In the genomic region with DNA sequence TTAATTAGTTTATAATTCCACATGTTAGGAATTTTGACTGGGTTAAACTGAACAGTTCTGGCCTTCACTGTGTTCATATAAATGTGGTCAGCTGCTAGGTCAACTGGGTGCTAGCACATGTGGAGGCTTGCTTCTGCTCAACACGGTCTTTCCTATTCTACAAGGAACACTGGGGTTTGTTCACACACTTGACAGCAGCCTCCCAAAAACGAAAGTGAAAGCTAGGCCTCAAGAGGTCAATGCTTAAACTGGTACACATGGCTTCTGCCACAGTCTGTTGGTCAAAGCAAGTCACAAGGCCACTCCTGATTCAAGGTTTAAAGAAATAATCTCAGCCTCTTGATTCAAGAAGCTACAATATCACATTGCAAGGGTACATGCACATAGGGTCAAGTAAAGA, we compare ENCODE assay signal across 9 cellular contexts.
DNase-seq lines count a peak whose midpoint lies in the region; ATAC-seq and TF ChIP-seq lines count a peak whose summit lies in the region.
"Had no signal": no experiment of that assay in that cellular context is flagged by ENCODE, and none has a peak within 500 bp of the region (broad histone marks: within the 10 kb centered on the region; RNA-seq: fewer than 3 reads in every experiment).

No MANE protein-coding gene starts in this region.

- H3K27ac ChIP-seq in BLaER1 (no peak overlapping the region), suprapubic skin (no peak overlapping the region)
- H3K27ac ChIP-seq: body of pancreas had no signal

- peak overlapping the region; percentile 69 for H3K4me3 Mint-ChIP-seq in activated T-helper 17 cell treated with anti-CD3 and anti-CD28 coated beads, Interleukin-2, amount 50 U/mL, for 72 hours

- no peaks in the 10 kb centered on the region for H3K9me3 Mint-ChIP-seq in activated T-helper 17 cell treated with anti-CD3 and anti-CD28 coated beads, Interleukin-2, amount 50 U/mL, for 72 hours

- no peaks in the 10 kb centered on the region for H4K20me1 ChIP-seq in BLaER1

- no peaks in the 10 kb centered on the region for H3K36me3 Mint-ChIP-seq in activated T-helper 17 cell treated with anti-CD3 and anti-CD28 coated beads, Interleukin-2, amount 50 U/mL, for 72 hours (ENCODE audit: low read depth)

- TF ChIP-seq EP300 in suprapubic skin (IDR thresholded peaks at IDR 0.05): no peak

- H3K9ac ChIP-seq in BLaER1: no peak overlapping the region

- no peak for TF ChIP-seq POLR2A in suprapubic skin (IDR thresholded peaks at IDR 0.05)

- DNase-seq in medulla oblongata (ENCODE audit: extremely low spot score) (peak; percentile 53), suprapubic skin (ENCODE audit: low spot score in 2 of 2) (no peak), mesenteric fat pad (ENCODE audit: low spot score) (no peak)
- DNase-seq in activated CD8-positive, alpha-beta memory T cell treated with anti-CD3 and anti-CD28 coated beads, Interleukin-2, amount 50 U/mL, for 4 hours: no peak

- TF ChIP-seq CTCF in suprapubic skin (IDR thresholded peaks at IDR 0.05): no peak

- 26% methylated on average over 2 of the region's 2 CpGs for WGBS in suprapubic skin

- H3K27ac Mint-ChIP-seq in activated T-helper 17 cell treated with anti-CD3 and anti-CD28 coated beads, Interleukin-2, amount 50 U/mL, for 72 hours: peak overlapping the region; percentile 68

- H3K4me3 ChIP-seq in BLaER1 (no peak overlapping the region), suprapubic skin (no peak overlapping the region)
- H3K4me3 ChIP-seq: body of pancreas had no signal

- H3K36me3 ChIP-seq in BLaER1: no peaks in the 10 kb centered on the region
- no peaks in the 10 kb centered on the region for H3K36me3 ChIP-seq in suprapubic skin

- H3K4me2 ChIP-seq in BLaER1: peak overlapping the region; percentile 38

- ATAC-seq in GM18858 (IDR thresholded peaks at IDR 0.05; ENCODE audit: unreplicated experiment) (peak; percentile 63), HG03378 (IDR thresholded peaks at IDR 0.05; ENCODE audit: unreplicated experiment) (peak; percentile 82)
- ATAC-seq in activated T-helper 17 cell treated with anti-CD3 and anti-CD28 coated beads, Interleukin-2, amount 50 U/mL, for 72 hours (replicated peaks): peak; percentile 78
- ATAC-seq: body of pancreas had no signal

- no peaks in the 10 kb centered on the region for H3K27me3 Mint-ChIP-seq in activated T-helper 17 cell treated with anti-CD3 and anti-CD28 coated beads, Interleukin-2, amount 50 U/mL, for 72 hours

- H3K27me3 ChIP-seq in BLaER1 (no peaks in the 10 kb centered on the region), suprapubic skin (no peaks in the 10 kb centered on the region)
- H3K27me3 ChIP-seq: body of pancreas had no signal

- no peaks in the 10 kb centered on the region; the same call in 1 of the 2 replicates for H3K9me3 ChIP-seq in BLaER1
- no peaks in the 10 kb centered on the region for H3K9me3 ChIP-seq in suprapubic skin
- H3K9me3 ChIP-seq: body of pancreas had no signal

- H3K4me1 ChIP-seq in BLaER1 (peaks cover 19% of the 10 kb centered on the region), suprapubic skin (peaks cover 4% of the 10 kb centered on the region)
- H3K4me1 ChIP-seq: body of pancreas had no signal

- peaks cover 14% of the 10 kb centered on the region for H3K4me1 Mint-ChIP-seq in activated T-helper 17 cell treated with anti-CD3 and anti-CD28 coated beads, Interleukin-2, amount 50 U/mL, for 72 hours
